In genomic region chr1:43057567-43057966, GRCh38 we compare ENCODE assay signal across 22 cellular contexts.
DNase-seq lines count a peak whose midpoint lies in the region; ATAC-seq, FAIRE-seq and TF ChIP-seq lines count a peak whose summit lies in the region.
"Had no signal": no experiment of that assay in that cellular context is flagged by ENCODE, and none has a peak within 500 bp of the region (broad histone marks: within the 10 kb centered on the region; RNA-seq: fewer than 3 reads in every experiment).

No MANE protein-coding gene starts in this region.

- no peak overlapping the region for H3K4me3 Mint-ChIP-seq in activated CD4-positive, alpha-beta T cell treated with anti-CD3 and anti-CD28 coated beads for 36 hours
- no peak overlapping the region for H3K4me3 Mint-ChIP-seq in activated T-helper 2 cell treated with anti-CD3 and anti-CD28 coated beads, Interferon-gamma antibody, Interleukin-2, Interleukin-4, amounts not matched to agents 10 μg/mL and 5 μg/mL and 100 μg/mL, durations not matched to agents 14 hours and 24 hours and 36 hours (ENCODE audit: low read depth)
- H3K4me3 Mint-ChIP-seq: CD8-positive, alpha-beta T cell had no signal

- dilution Hi-C loops in keratinocyte (cut with MboI; ENCODE audit: extremely low pct_ligation_motif_present, low sequenced_read_pairs): no loop called here

- no peak for DNase-seq in activated CD4-positive, alpha-beta T cell treated with anti-CD3 and anti-CD28 coated beads for 36 hours
- no peak for DNase-seq in activated CD4-positive, alpha-beta T cell treated with anti-CD3 and anti-CD28 coated beads for 1 hour
- no peak for DNase-seq in activated T-helper 2 cell treated with anti-CD3 and anti-CD28 coated beads, Interferon-gamma antibody, Interleukin-2, Interleukin-4, amounts not matched to agents 10 μg/mL and 5 μg/mL and 100 μg/mL, durations not matched to agents 14 hours and 24 hours and 36 hours (ENCODE audit: low spot score)
- DNase-seq in keratinocyte (ENCODE audit: low read depth, low spot score): no peak
- DNase-seq in smooth muscle cell (lab: John Stamatoyannopoulos, UW; ENCODE audit: unreplicated experiment): no peak
- DNase-seq in erythroblast (lab: John Stamatoyannopoulos, UW): no peak
- no peak for DNase-seq in A673 (ENCODE audit: low spot score)
- DNase-seq: 8988T; AML-193; CD8-positive, alpha-beta T cell; cerebellar nuclear complex; DMS153; GOT3; Karpas-422; left lung; midbrain; NCI-H187; NCI-H524 treated with DMSO at 0.1 percent for 48 hours; NK-92 treated with Interleukin-12 subunit alpha and Interleukin-12 subunit beta, amount 100 ng/mL, for 24 hours; transverse colon had no signal

- no TSS peak for BruUV-seq in A673 (replicated peaks; lab: Mats Ljungman, UMichigan)

- CTCF ChIA-PET in activated CD4-positive, alpha-beta T cell treated with anti-CD3 and anti-CD28 coated beads for 36 hours (lab: Charles Lee): interaction anchor here (0.9 to 1.0 kb wide), 2 partner anchors 9 to 13 kb away, joined by 3 read pairs; no protein-coding TSS in a partner anchor
- CTCF ChIA-PET in A673 (lab: Charles Lee): no interaction called here

- ATAC-seq in activated CD4-positive, alpha-beta T cell treated with anti-CD3 and anti-CD28 coated beads for 36 hours: no peak
- no peak for ATAC-seq in HG03354 (IDR thresholded peaks at IDR 0.05; ENCODE audit: poor library complexity, severe bottlenecking, unreplicated experiment)
- ATAC-seq: CD8-positive, alpha-beta T cell; Panc1 had no signal

- no peaks in the 10 kb centered on the region for H3K9me3 Mint-ChIP-seq in activated CD4-positive, alpha-beta T cell treated with anti-CD3 and anti-CD28 coated beads for 36 hours (ENCODE audit: low read depth)
- no peaks in the 10 kb centered on the region for H3K9me3 Mint-ChIP-seq in activated T-helper 2 cell treated with anti-CD3 and anti-CD28 coated beads, Interferon-gamma antibody, Interleukin-2, Interleukin-4, amounts not matched to agents 10 μg/mL and 5 μg/mL and 100 μg/mL, durations not matched to agents 14 hours and 24 hours and 36 hours
- H3K9me3 Mint-ChIP-seq: CD8-positive, alpha-beta T cell had no signal

- H2AFZ ChIP-seq in keratinocyte (ENCODE audit: control insufficient read depth, low read length) (no peak overlapping the region), smooth muscle cell (ENCODE audit: low read depth) (no peak overlapping the region)

- TF ChIP-seq POLR2A in erythroblast (IDR thresholded peaks at IDR 0.05; ENCODE audit: low read length): no peak

- intact Hi-C loops in activated CD4-positive, alpha-beta T cell treated with anti-CD3 and anti-CD28 coated beads for 36 hours (cut with DNase I, micrococcal nuclease): no loop called here
- intact Hi-C loops in activated T-helper 2 cell treated with anti-CD3 and anti-CD28 coated beads, Interferon-gamma antibody, Interleukin-2, Interleukin-4, amounts not matched to agents 10 μg/mL and 5 μg/mL and 100 μg/mL, durations not matched to agents 14 hours and 24 hours and 36 hours (cut with micrococcal nuclease): no loop called here
- intact Hi-C loops in A673 (cut with micrococcal nuclease; ENCODE audit: unreplicated experiment): no loop called here

- H3K36me3 Mint-ChIP-seq in activated CD4-positive, alpha-beta T cell treated with anti-CD3 and anti-CD28 coated beads for 36 hours (ENCODE audit: low read depth): peaks cover 2% of the 10 kb centered on the region
- no peaks in the 10 kb centered on the region for H3K36me3 Mint-ChIP-seq in activated T-helper 2 cell treated with anti-CD3 and anti-CD28 coated beads, Interferon-gamma antibody, Interleukin-2, Interleukin-4, amounts not matched to agents 10 μg/mL and 5 μg/mL and 100 μg/mL, durations not matched to agents 14 hours and 24 hours and 36 hours (ENCODE audit: low read depth)
- H3K36me3 Mint-ChIP-seq: CD8-positive, alpha-beta T cell had no signal

- TF ChIP-seq CTCF in keratinocyte (optimal IDR thresholded peaks at IDR 0.05 in 1 of 3, IDR thresholded peaks at IDR 0.05 in 1 of 3, conservative IDR thresholded peaks at IDR 0.05 in 1 of 3; ENCODE audit: extremely low read depth in 1 of 3, insufficient read depth in 2 of 3, low read length in 3 of 3) (no peak), smooth muscle cell (IDR thresholded peaks at IDR 0.05; ENCODE audit: borderline replicate concordance, insufficient read depth, poor library complexity, severe bottlenecking) (no peak), A673 (conservative IDR thresholded peaks at IDR 0.05; ENCODE audit: low read depth, low read length) (no peak)

- peaks cover 24% of the 10 kb centered on the region for H3F3A ChIP-seq in smooth muscle cell (ENCODE audit: low read depth)

- POLR2A ChIA-PET in activated CD4-positive, alpha-beta T cell treated with anti-CD3 and anti-CD28 coated beads for 36 hours (lab: Charles Lee): no interaction called here
- POLR2A ChIA-PET in A673 (lab: Charles Lee; ENCODE audit: low non-redundant PET): no interaction called here

- no peak overlapping the region for H3K4me3 ChIP-seq in keratinocyte (ENCODE audit: control insufficient read depth in 2 of 3, extremely low read depth in 1 of 3, insufficient read depth in 2 of 3, low read depth in 1 of 3, low read length in 3 of 3)
- H3K4me3 ChIP-seq in smooth muscle cell: no peak overlapping the region
- no peak overlapping the region for H3K4me3 ChIP-seq in A673 (ENCODE audit: low read depth, low read length, poor library complexity, severe bottlenecking)
- H3K4me3 ChIP-seq: left lung, transverse colon had no signal

- H4K20me1 ChIP-seq in keratinocyte (ENCODE audit: control insufficient read depth, extremely low read depth, insufficient read depth, low read length) (no peaks in the 10 kb centered on the region), smooth muscle cell (ENCODE audit: low read depth) (no peaks in the 10 kb centered on the region)

- peak overlapping the region; percentile 13 for H3K27ac ChIP-seq in keratinocyte (ENCODE audit: control insufficient read depth, insufficient read depth, low read length)
- H3K27ac ChIP-seq in smooth muscle cell (ENCODE audit: low read depth): peak overlapping the region; percentile 74
- H3K27ac ChIP-seq in A673 (ENCODE audit: low read depth, low read length, poor library complexity, severe bottlenecking): no peak overlapping the region
- H3K27ac ChIP-seq: left lung, transverse colon had no signal

- H3K36me3 ChIP-seq in keratinocyte (ENCODE audit: control insufficient read depth in 2 of 2, extremely low read depth in 1 of 2, insufficient read depth in 2 of 2, low read length in 2 of 2): no peaks in the 10 kb centered on the region
- H3K36me3 ChIP-seq in smooth muscle cell (ENCODE audit: low read depth): no peaks in the 10 kb centered on the region
- H3K36me3 ChIP-seq in A673 (ENCODE audit: insufficient read depth, low read length, poor library complexity, severe bottlenecking): no peaks in the 10 kb centered on the region
- H3K36me3 ChIP-seq: left lung, transverse colon had no signal

- peaks cover 17% of the 10 kb centered on the region for H3K4me1 Mint-ChIP-seq in activated CD4-positive, alpha-beta T cell treated with anti-CD3 and anti-CD28 coated beads for 36 hours
- peaks cover 19% of the 10 kb centered on the region for H3K4me1 Mint-ChIP-seq in activated T-helper 2 cell treated with anti-CD3 and anti-CD28 coated beads, Interferon-gamma antibody, Interleukin-2, Interleukin-4, amounts not matched to agents 10 μg/mL and 5 μg/mL and 100 μg/mL, durations not matched to agents 14 hours and 24 hours and 36 hours (ENCODE audit: low read depth)

- H3K27ac Mint-ChIP-seq in activated CD4-positive, alpha-beta T cell treated with anti-CD3 and anti-CD28 coated beads for 36 hours: peak overlapping the region; percentile 69
- peak overlapping the region; percentile 1 for H3K27ac Mint-ChIP-seq in activated T-helper 2 cell treated with anti-CD3 and anti-CD28 coated beads, Interferon-gamma antibody, Interleukin-2, Interleukin-4, amounts not matched to agents 10 μg/mL and 5 μg/mL and 100 μg/mL, durations not matched to agents 14 hours and 24 hours and 36 hours
- H3K27ac Mint-ChIP-seq: CD8-positive, alpha-beta T cell had no signal

- H3K79me2 ChIP-seq in keratinocyte (ENCODE audit: control insufficient read depth, insufficient read depth, low read length): no peaks in the 10 kb centered on the region
- H3K79me2 ChIP-seq in smooth muscle cell (ENCODE audit: low read depth): no peaks in the 10 kb centered on the region

- H3K4me1 ChIP-seq in keratinocyte (ENCODE audit: control insufficient read depth, extremely low read depth, insufficient read depth, low read length) (peaks cover 46% of the 10 kb centered on the region), smooth muscle cell (ENCODE audit: low read depth) (peaks cover 37% of the 10 kb centered on the region), A673 (ENCODE audit: insufficient read depth, low read length, poor library complexity, severe bottlenecking) (peaks cover 9% of the 10 kb centered on the region)
- H3K4me1 ChIP-seq: transverse colon had no signal

- no peaks in the 10 kb centered on the region for H3K27me3 ChIP-seq in keratinocyte (ENCODE audit: control insufficient read depth, extremely low read depth, insufficient read depth, low read length)
- no peaks in the 10 kb centered on the region for H3K27me3 ChIP-seq in smooth muscle cell (ENCODE audit: low read depth)
- no peaks in the 10 kb centered on the region for H3K27me3 ChIP-seq in A673 (replicated peaks; ENCODE audit: insufficient read depth, low read depth, low read length, poor library complexity)

- H3K27me3 Mint-ChIP-seq in activated CD4-positive, alpha-beta T cell treated with anti-CD3 and anti-CD28 coated beads for 36 hours: peaks cover 9% of the 10 kb centered on the region
- peaks cover 3% of the 10 kb centered on the region for H3K27me3 Mint-ChIP-seq in activated T-helper 2 cell treated with anti-CD3 and anti-CD28 coated beads, Interferon-gamma antibody, Interleukin-2, Interleukin-4, amounts not matched to agents 10 μg/mL and 5 μg/mL and 100 μg/mL, durations not matched to agents 14 hours and 24 hours and 36 hours (ENCODE audit: low read depth)

- FAIRE-seq in keratinocyte (lab: Jason Lieb, UNC): peak; percentile 79

- no peak overlapping the region for H3K4me2 ChIP-seq in keratinocyte (ENCODE audit: control insufficient read depth, extremely low read depth, insufficient read depth, low read depth, low read length)
- H3K4me2 ChIP-seq in smooth muscle cell: peak overlapping the region; percentile 25

- no peaks in the 10 kb centered on the region for H3K9me1 ChIP-seq in keratinocyte (ENCODE audit: control insufficient read depth, extremely low read depth, insufficient read depth, low read length)

- H3K9ac ChIP-seq in keratinocyte (ENCODE audit: control insufficient read depth, extremely low read depth, insufficient read depth, low read length) (no peak overlapping the region), smooth muscle cell (ENCODE audit: low read depth) (no peak overlapping the region)

- WGBS in smooth muscle cell (ENCODE audit: low lambda C conversion rate): 98% methylated on average over 7 of the region's 7 CpGs

- H3K9me3 ChIP-seq in keratinocyte (ENCODE audit: control insufficient read depth, low read depth, low read length) (no peaks in the 10 kb centered on the region), smooth muscle cell (replicated peaks; ENCODE audit: low read depth) (no peaks in the 10 kb centered on the region), A673 (ENCODE audit: low read depth, low read length, poor library complexity, severe bottlenecking) (no peaks in the 10 kb centered on the region)
- H3K9me3 ChIP-seq: left lung, transverse colon had no signal
